Comparison of ENCODE assay signal across 1 cellular context in the genomic region with DNA sequence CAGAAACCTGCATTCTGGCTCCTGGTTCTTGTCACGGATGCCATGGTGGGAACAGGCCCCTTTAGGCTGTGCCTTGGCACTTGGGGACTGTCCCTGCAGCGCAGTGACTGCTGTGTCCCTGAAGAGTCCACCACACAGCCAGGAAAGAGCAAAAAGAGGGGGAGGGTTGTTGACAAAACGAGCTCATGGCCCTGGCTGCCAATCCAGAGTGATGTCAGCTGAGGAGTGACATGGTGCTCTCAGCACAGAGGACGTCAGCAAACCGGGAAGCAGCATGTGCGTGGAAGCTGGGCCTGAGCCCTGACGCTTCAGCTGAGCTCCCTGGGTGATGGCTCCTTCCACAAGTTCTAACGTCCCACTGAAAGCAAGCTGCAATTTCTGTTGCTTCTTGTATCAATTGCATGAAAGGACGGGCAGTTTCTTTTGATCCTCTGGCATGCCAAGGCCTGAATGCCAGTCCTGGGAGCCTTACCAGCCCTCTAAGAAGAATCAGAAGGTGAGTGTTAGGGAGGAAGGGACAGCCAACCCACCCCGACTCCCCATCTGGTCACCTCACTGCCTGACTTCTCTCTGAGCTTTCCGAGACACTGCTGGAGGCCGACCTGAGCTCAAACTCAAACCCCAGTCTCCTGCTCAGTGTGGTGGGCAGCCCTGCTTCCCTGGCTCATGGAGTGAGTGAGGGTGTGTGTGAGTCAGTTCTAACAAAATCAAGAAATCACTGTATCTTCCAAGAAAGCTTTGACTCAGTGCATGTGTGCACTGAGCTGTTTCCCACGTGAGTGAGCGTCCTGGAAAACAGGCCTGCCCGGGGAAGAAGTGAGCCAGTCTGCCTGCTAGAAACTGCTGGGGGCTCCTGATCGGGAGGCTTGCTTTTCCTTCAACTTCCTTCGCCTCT.
TF ChIP-seq lines count a peak whose summit lies in the region.

No MANE protein-coding gene starts in this region.

TF ChIP-seq in neural cell, 6 proteins besides CTCF, POLR2A, EP300 and RAD21 (continued from another document):
- TF ChIP-seq, protein P1, sequence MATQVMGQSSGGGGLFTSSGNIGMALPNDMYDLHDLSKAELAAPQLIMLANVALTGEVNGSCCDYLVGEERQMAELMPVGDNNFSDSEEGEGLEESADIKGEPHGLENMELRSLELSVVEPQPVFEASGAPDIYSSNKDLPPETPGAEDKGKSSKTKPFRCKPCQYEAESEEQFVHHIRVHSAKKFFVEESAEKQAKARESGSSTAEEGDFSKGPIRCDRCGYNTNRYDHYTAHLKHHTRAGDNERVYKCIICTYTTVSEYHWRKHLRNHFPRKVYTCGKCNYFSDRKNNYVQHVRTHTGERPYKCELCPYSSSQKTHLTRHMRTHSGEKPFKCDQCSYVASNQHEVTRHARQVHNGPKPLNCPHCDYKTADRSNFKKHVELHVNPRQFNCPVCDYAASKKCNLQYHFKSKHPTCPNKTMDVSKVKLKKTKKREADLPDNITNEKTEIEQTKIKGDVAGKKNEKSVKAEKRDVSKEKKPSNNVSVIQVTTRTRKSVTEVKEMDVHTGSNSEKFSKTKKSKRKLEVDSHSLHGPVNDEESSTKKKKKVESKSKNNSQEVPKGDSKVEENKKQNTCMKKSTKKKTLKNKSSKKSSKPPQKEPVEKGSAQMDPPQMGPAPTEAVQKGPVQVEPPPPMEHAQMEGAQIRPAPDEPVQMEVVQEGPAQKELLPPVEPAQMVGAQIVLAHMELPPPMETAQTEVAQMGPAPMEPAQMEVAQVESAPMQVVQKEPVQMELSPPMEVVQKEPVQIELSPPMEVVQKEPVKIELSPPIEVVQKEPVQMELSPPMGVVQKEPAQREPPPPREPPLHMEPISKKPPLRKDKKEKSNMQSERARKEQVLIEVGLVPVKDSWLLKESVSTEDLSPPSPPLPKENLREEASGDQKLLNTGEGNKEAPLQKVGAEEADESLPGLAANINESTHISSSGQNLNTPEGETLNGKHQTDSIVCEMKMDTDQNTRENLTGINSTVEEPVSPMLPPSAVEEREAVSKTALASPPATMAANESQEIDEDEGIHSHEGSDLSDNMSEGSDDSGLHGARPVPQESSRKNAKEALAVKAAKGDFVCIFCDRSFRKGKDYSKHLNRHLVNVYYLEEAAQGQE (IDR thresholded peaks at IDR 0.05; ENCODE audit: borderline replicate concordance), result no peak
- no peak for TF ChIP-seq SMC3 (conservative IDR thresholded peaks at IDR 0.05; ENCODE audit: poor library complexity)
- no peak for TF ChIP-seq TAF1 (IDR thresholded peaks at IDR 0.05; ENCODE audit: low read depth)
- no peak for TF ChIP-seq POLR2AphosphoS5 (IDR thresholded peaks at IDR 0.05)
TF ChIP-seq in neural cell: peak in this region for 0.
